10 cellular contexts compared by ENCODE assay signal in genomic region chr16:23505942-23506605, GRCh38. TPM values are rescaled to one million over a fixed set of nuclear protein-coding genes. Genes with fewer than 3 reads are reported as not detected.
DNase-seq lines count a peak whose midpoint lies in the region; ATAC-seq and TF ChIP-seq lines count a peak whose summit lies in the region.
"Had no signal": no experiment of that assay in that cellular context is flagged by ENCODE, and none has a peak within 500 bp of the region (broad histone marks: within the 10 kb centered on the region; RNA-seq: fewer than 3 reads in every experiment).

No MANE protein-coding gene starts in this region.

- no peaks in the 10 kb centered on the region for H3K9me3 ChIP-seq in cardiac muscle cell (ENCODE audit: low read depth)
- no peaks in the 10 kb centered on the region for H3K9me3 ChIP-seq in thyroid gland

- in situ Hi-C loops in SK-MEL-5 (cut with HindIII; ENCODE audit: low pct_unique_long_range_greater_than_20kb, low sequenced_read_pairs), result no loop called here

- WGBS in thyroid gland, 2 donors, result 58 to 63% methylated on average over 5 of the region's 5 CpGs

- H3K27ac ChIP-seq in cardiac muscle cell, result peak overlapping the region; percentile 88
- H3K27ac ChIP-seq in foreskin keratinocyte, result no peak overlapping the region
- H3K27ac ChIP-seq in thyroid gland, result peak overlapping the region; percentile 51 to 94 (median 76)

- no peak for DNase-seq in cardiac muscle cell (ENCODE audit: low read depth in 1 of 2, low spot score in 1 of 2)
- no peak for DNase-seq in Right ventricle myocardium superior
- DNase-seq in SK-MEL-5 (ENCODE audit: low read depth, low spot score), result peak; percentile 40
- no peak for DNase-seq in foreskin keratinocyte
- DNase-seq in thyroid gland, result no peak
- DNase-seq in DMS53 treated with DMSO at 0.1 percent for 48 hours (lab: John Stamatoyannopoulos, UW; ENCODE audit: unreplicated experiment), result no peak
- DNase-seq: activated CD4-positive, alpha-beta T cell treated with anti-CD3 and anti-CD28 coated beads for 48 hours; NCI-H2029 treated with DMSO at 0.1 percent for 48 hours had no signal

- H3K36me3 ChIP-seq in cardiac muscle cell (peaks cover 6% of the 10 kb centered on the region), thyroid gland (no peaks in the 10 kb centered on the region)

- H3K27me3 ChIP-seq in cardiac muscle cell (no peaks in the 10 kb centered on the region), foreskin keratinocyte (no peaks in the 10 kb centered on the region), thyroid gland (no peaks in the 10 kb centered on the region)

- TF ChIP-seq CTCF in cardiac muscle cell (IDR thresholded peaks at IDR 0.05; ENCODE audit: low read depth, low read length) (peak; percentile 2), foreskin keratinocyte (conservative IDR thresholded peaks at IDR 0.05) (peak; percentile 32), thyroid gland (IDR thresholded peaks at IDR 0.05) (peak in 1 of 6 experiments; percentile 29)

- peaks cover 20% of the 10 kb centered on the region for H3K4me1 ChIP-seq in cardiac muscle cell (ENCODE audit: low read depth)
- H3K4me1 ChIP-seq in foreskin keratinocyte, result peaks cover 19% of the 10 kb centered on the region
- H3K4me1 ChIP-seq in thyroid gland, result peaks cover 68 to 74% of the 10 kb centered on the region in 2 donors

- no peak for TF ChIP-seq POLR2A in thyroid gland (IDR thresholded peaks at IDR 0.05)

- no peak overlapping the region for H3K4me3 ChIP-seq in cardiac muscle cell
- H3K4me3 ChIP-seq in thyroid gland (replicated peaks in 1 of 3), result no peak overlapping the region

- intact Hi-C loops in Right ventricle myocardium superior (cut with DNase I) (no loop called here), thyroid gland (cut with DNase I) (no loop called here)

- ATAC-seq in Right ventricle myocardium superior (ENCODE audit: poor library complexity) (no peak), foreskin keratinocyte (no peak), GM21447 (IDR thresholded peaks at IDR 0.05; ENCODE audit: unreplicated experiment) (no peak), HG02981 (IDR thresholded peaks at IDR 0.05; ENCODE audit: unreplicated experiment) (no peak)

RNA-seq across cellular contexts. Expression of gene GGA2, which starts 4.2 kb away (rescaled TPM):
- total RNA-seq in cardiac muscle cell (71.7 and 126 TPM in 2 replicates), Right ventricle myocardium superior (50.3 TPM), foreskin keratinocyte (34.0 and 34.6 TPM in 2 replicates), thyroid gland (100 to 1,000 TPM; 103 to 190 (median 159) TPM)
- polyA plus RNA-seq in cardiac muscle cell (149 and 160 TPM in 2 replicates), foreskin keratinocyte (16.5 and 17.5 TPM in 2 replicates)
- total RNA-seq in SK-MEL-5 (2014; rRNA removed; shearing (Covaris generic)), result 43.6 and 58.0 TPM in 2 replicates
- polyA plus RNA-seq in SK-MEL-5 (2015; cell fraction: cytosol; rRNA removed), result 51.1 and 61.2 TPM in 2 replicates
- 185 and 256 TPM in 2 replicates for polyA plus RNA-seq in SK-MEL-5 (2015; cell fraction: nucleus; rRNA removed)

RNA-seq across cellular contexts. Expression of gene EARS2, which starts 51.1 kb away (rescaled TPM):
- total RNA-seq in cardiac muscle cell, result 25.5 and 57.2 TPM in 2 replicates
- 21.0 and 23.3 TPM in 2 replicates for polyA plus RNA-seq in cardiac muscle cell
- 20.5 TPM for total RNA-seq in Right ventricle myocardium superior
- total RNA-seq in SK-MEL-5 (2014; rRNA removed; shearing (Covaris generic)), result 41.9 and 44.3 TPM in 2 replicates
- polyA plus RNA-seq in SK-MEL-5 (2015; cell fraction: cytosol; rRNA removed), result 67.5 and 73.0 TPM in 2 replicates
- polyA plus RNA-seq in SK-MEL-5 (2015; cell fraction: nucleus; rRNA removed), result 45.2 and 61.6 TPM in 2 replicates
- total RNA-seq in foreskin keratinocyte, result 30.5 and 39.1 TPM in 2 replicates
- 25.3 and 28.8 TPM in 2 replicates for polyA plus RNA-seq in foreskin keratinocyte
- total RNA-seq in thyroid gland, result 10 to 100 TPM; 30.9 to 54.4 (median 50.7) TPM

RNA-seq across cellular contexts. Expression of gene UBFD1, which starts 51.5 kb away (rescaled TPM):
- 256 and 277 TPM in 2 replicates for total RNA-seq in cardiac muscle cell
- 56.5 and 66.9 TPM in 2 replicates for polyA plus RNA-seq in cardiac muscle cell
- 47.0 TPM for total RNA-seq in Right ventricle myocardium superior
- total RNA-seq in SK-MEL-5 (2014; rRNA removed; shearing (Covaris generic)), result 41.7 and 53.1 TPM in 2 replicates
- 95.2 and 98.0 TPM in 2 replicates for polyA plus RNA-seq in SK-MEL-5 (2015; cell fraction: cytosol; rRNA removed)
- polyA plus RNA-seq in SK-MEL-5 (2015; cell fraction: nucleus; rRNA removed), result 88.4 and 100 TPM in 2 replicates
- 36.8 and 40.0 TPM in 2 replicates for total RNA-seq in foreskin keratinocyte
- 19.1 and 20.7 TPM in 2 replicates for polyA plus RNA-seq in foreskin keratinocyte
- total RNA-seq in thyroid gland, result 100 to 1,000 TPM in 3 of 4 donors, 10 to 100 TPM in 1; 75.0 to 147 (median 127) TPM

RNA-seq across cellular contexts. Expression of gene COG7, which starts 53.1 kb away (rescaled TPM):
- total RNA-seq in cardiac muscle cell, result 9.7 and 23.5 TPM in 2 replicates
- 10.6 and 11.9 TPM in 2 replicates for polyA plus RNA-seq in cardiac muscle cell
- total RNA-seq in Right ventricle myocardium superior, result 11.5 TPM
- 15.1 and 16.7 TPM in 2 replicates for total RNA-seq in SK-MEL-5 (2014; rRNA removed; shearing (Covaris generic))
- 17.9 and 23.5 TPM in 2 replicates for polyA plus RNA-seq in SK-MEL-5 (2015; cell fraction: cytosol; rRNA removed)
- 45.3 and 47.5 TPM in 2 replicates for polyA plus RNA-seq in SK-MEL-5 (2015; cell fraction: nucleus; rRNA removed)
- total RNA-seq in foreskin keratinocyte, result 15.9 and 17.0 TPM in 2 replicates
- 13.2 and 13.5 TPM in 2 replicates for polyA plus RNA-seq in foreskin keratinocyte
- 10 to 100 TPM; 27.5 to 35.1 (median 30.8) TPM for total RNA-seq in thyroid gland
